In the genomic region with DNA sequence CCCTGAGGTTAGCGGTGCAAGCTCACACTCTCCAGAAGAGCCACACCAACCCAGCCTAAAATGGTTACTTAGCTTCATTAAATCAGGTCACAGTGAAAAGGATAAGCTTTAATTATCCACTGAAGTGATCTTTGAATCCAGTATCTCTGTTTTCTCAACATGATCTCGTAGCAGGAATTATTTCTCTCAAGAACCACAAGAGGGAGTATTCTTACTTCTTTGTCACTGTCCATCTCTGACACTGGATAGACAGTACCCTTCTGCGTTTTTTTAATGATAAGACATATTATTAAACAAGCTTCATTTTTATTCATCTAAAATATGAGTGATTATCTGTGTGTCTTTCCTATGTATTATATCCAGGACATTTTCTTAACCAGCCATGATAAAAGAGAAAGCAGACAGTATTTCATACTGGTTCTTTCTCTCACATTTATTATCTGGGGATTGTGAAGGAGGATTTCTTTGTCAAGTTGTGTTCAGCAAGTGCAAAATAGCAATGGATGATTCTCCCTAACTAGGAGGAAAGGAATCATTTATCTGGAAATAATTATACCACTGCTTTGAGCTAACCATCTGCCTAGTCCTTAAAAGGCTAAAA, we compare ENCODE assay signal across 8 cellular contexts.
DNase-seq lines count a peak whose midpoint lies in the region; ATAC-seq and TF ChIP-seq lines count a peak whose summit lies in the region.

No MANE protein-coding gene starts in this region.

- no peak overlapping the region for H3K56ac ChIP-seq in mesendoderm (ENCODE audit: low read length)

- H3K18ac ChIP-seq in mesendoderm (ENCODE audit: low read length) = peak overlapping the region; percentile 39

- no peaks in the 10 kb centered on the region for H3K9me3 Mint-ChIP-seq in CD4-positive, CD25-positive, alpha-beta regulatory T cell

- H2BK120ac ChIP-seq in mesendoderm (ENCODE audit: low read depth, low read length) = no peak overlapping the region

- ATAC-seq in CD4-positive, CD25-positive, alpha-beta regulatory T cell (ENCODE audit: low read depth in 2 of 2) = peak; percentile 31 to 61
- peak; percentile 77 for ATAC-seq in GM19035 (IDR thresholded peaks at IDR 0.05; ENCODE audit: unreplicated experiment)

- H3K23ac ChIP-seq in mesendoderm (ENCODE audit: low read length) = no peak overlapping the region

- no peak overlapping the region for H2BK15ac ChIP-seq in mesendoderm (replicated peaks; ENCODE audit: low read depth)

- H3K9me3 ChIP-seq in CD4-positive, CD25-positive, alpha-beta regulatory T cell (ENCODE audit: control insufficient read depth in 2 of 2, low read length in 2 of 2) = no peaks in the 10 kb centered on the region
- H3K9me3 ChIP-seq in OCI-LY7 (ENCODE audit: low read length) (no peaks in the 10 kb centered on the region), MG63 (no peaks in the 10 kb centered on the region)

- H4K8ac ChIP-seq in mesendoderm (ENCODE audit: low read depth, low read length) = no peak overlapping the region

- no peaks in the 10 kb centered on the region for H3K36me3 Mint-ChIP-seq in CD4-positive, CD25-positive, alpha-beta regulatory T cell

- H3K27ac Mint-ChIP-seq in CD4-positive, CD25-positive, alpha-beta regulatory T cell = no peak overlapping the region

- peaks cover 0 to 2% (median 0%) of the 10 kb centered on the region in 4 donors for H3K4me1 Mint-ChIP-seq in CD4-positive, CD25-positive, alpha-beta regulatory T cell

- no peaks in the 10 kb centered on the region for H3K79me1 ChIP-seq in mesendoderm (ENCODE audit: low read length)

- H2AK5ac ChIP-seq in mesendoderm (ENCODE audit: low read length) = no peak overlapping the region

- no TSS peak for BruUV-seq in OCI-LY7 (replicated peaks; lab: Mats Ljungman, UMichigan)

- peak overlapping the region; percentile 36 for H3K4ac ChIP-seq in mesendoderm (ENCODE audit: low read depth, low read length)

- intact Hi-C loops in OCI-LY7 (cut with micrococcal nuclease; ENCODE audit: unreplicated experiment) = loop anchor here (1.0 to 10.0 kb wide), 5 partner anchors 36 to 473 kb away; no protein-coding TSS in a partner anchor

- H4K5ac ChIP-seq in mesendoderm (ENCODE audit: low read length) = no peak overlapping the region

- no peaks in the 10 kb centered on the region for H3K9me2 ChIP-seq in OCI-LY7 (ENCODE audit: insufficient read depth, low read length)

- peaks cover 12% of the 10 kb centered on the region for H3K27me3 ChIP-seq in CD4-positive, CD25-positive, alpha-beta regulatory T cell (ENCODE audit: control insufficient read depth, insufficient read depth, low read length)
- H3K27me3 ChIP-seq in mesendoderm (ENCODE audit: insufficient read depth, low read length, poor library complexity) (no peaks in the 10 kb centered on the region), MG63 (0 out of 2 replicates have a peak, but pooled peaks cover 3% of the 10 kb centered on the region)

- TF ChIP-seq CTCF in OCI-LY7 (conservative IDR thresholded peaks at IDR 0.05; ENCODE audit: low read length) = peak; percentile 92

- H3K27ac ChIP-seq in CD4-positive, CD25-positive, alpha-beta regulatory T cell (ENCODE audit: insufficient read depth, low read length, poor library complexity, severe bottlenecking) = no peak overlapping the region
- H3K27ac ChIP-seq in OCI-LY7 (ENCODE audit: low read depth, low read length, poor library complexity, severe bottlenecking) (no peak overlapping the region), mesendoderm (ENCODE audit: low read depth, low read length) (no peak overlapping the region)

- H3K9ac ChIP-seq in mesendoderm (ENCODE audit: low read length) = no peak overlapping the region

- H2BK5ac ChIP-seq in mesendoderm (ENCODE audit: low read length) = no peak overlapping the region

- DNase-seq in CD4-positive, CD25-positive, alpha-beta regulatory T cell = peak in 2 of 3 donors; percentile 10 to 35
- DNase-seq in HT-29 (ENCODE audit: low spot score) (peak; percentile 44), OCI-LY7 (ENCODE audit: low spot score) (peak; percentile 66), dermis microvascular lymphatic vessel endothelial cell (ENCODE audit: low read depth in 2 of 2) (peak; percentile 28 to 50), mesendoderm (peak; percentile 55), MG63 (no peak)
- no peak for DNase-seq in activated naive CD4-positive, alpha-beta T cell treated with Interleukin-2 at 50 U/mL for 16 hours

- no peaks in the 10 kb centered on the region for H3K36me3 ChIP-seq in CD4-positive, CD25-positive, alpha-beta regulatory T cell (ENCODE audit: control insufficient read depth, insufficient read depth, low read length)
- H3K36me3 ChIP-seq in OCI-LY7 (ENCODE audit: insufficient read depth, low read length) = no peaks in the 10 kb centered on the region
- H3K36me3 ChIP-seq in mesendoderm (ENCODE audit: control insufficient read depth, insufficient read depth, low read length) = no peaks in the 10 kb centered on the region
- no peaks in the 10 kb centered on the region for H3K36me3 ChIP-seq in MG63

- H3K4me2 ChIP-seq in OCI-LY7 (ENCODE audit: low read length) = no peak overlapping the region
- H3K4me2 ChIP-seq in mesendoderm (ENCODE audit: low read length) = no peak overlapping the region

- no peak overlapping the region for H2AFZ ChIP-seq in OCI-LY7 (ENCODE audit: low read length)

- CTCF ChIA-PET in OCI-LY7 (lab: Charles Lee; ENCODE audit: unreplicated experiment) = interaction anchor here (0.8 to 2.3 kb wide), 6 partner anchors 24 to 158 kb away, joined by 3 to 14 read pairs (median 3); no protein-coding TSS in a partner anchor

- no CpG with 5 or more reads among the region's 3 CpGs for WGBS in mesendoderm (ENCODE audit: extremely low coverage, insufficient coverage, low lambda C conversion rate)

- H3K4me3 Mint-ChIP-seq in CD4-positive, CD25-positive, alpha-beta regulatory T cell = no peak overlapping the region

- POLR2A ChIA-PET in OCI-LY7 (lab: Charles Lee) = interaction anchor here (0.5 to 1.4 kb wide), 11 partner anchors 11 to 289 kb away, joined by 3 to 7 read pairs (median 3); no protein-coding TSS in a partner anchor

- H3K4me3 ChIP-seq in CD4-positive, CD25-positive, alpha-beta regulatory T cell (ENCODE audit: low read depth, low read length) = no peak overlapping the region
- no peak overlapping the region for H3K4me3 ChIP-seq in OCI-LY7 (ENCODE audit: low read depth, low read length, poor library complexity, severe bottlenecking)
- H3K4me3 ChIP-seq in mesendoderm (ENCODE audit: low read length) = no peak overlapping the region
- no peak overlapping the region for H3K4me3 ChIP-seq in MG63

- H3K4me1 ChIP-seq in CD4-positive, CD25-positive, alpha-beta regulatory T cell (ENCODE audit: control insufficient read depth, insufficient read depth, low read length, poor library complexity, severe bottlenecking) = no peaks in the 10 kb centered on the region
- H3K4me1 ChIP-seq in OCI-LY7 (ENCODE audit: insufficient read depth, low read length, poor library complexity, severe bottlenecking) = no peaks in the 10 kb centered on the region
- peaks cover 2% of the 10 kb centered on the region for H3K4me1 ChIP-seq in mesendoderm (ENCODE audit: control insufficient read depth, low read depth, low read length)

- peaks cover 16% of the 10 kb centered on the region for H3K27me3 Mint-ChIP-seq in CD4-positive, CD25-positive, alpha-beta regulatory T cell

- no peaks in the 10 kb centered on the region for H4K20me1 ChIP-seq in OCI-LY7 (ENCODE audit: insufficient read depth, low read length)

- H3K79me2 ChIP-seq in OCI-LY7 (ENCODE audit: insufficient read depth, low read depth, low read length) = no peaks in the 10 kb centered on the region
- H3K79me2 ChIP-seq in mesendoderm (ENCODE audit: control insufficient read depth, insufficient read depth, low read length) = no peaks in the 10 kb centered on the region

Comparison
In these comparisons a context has a peak if more than half of its experiments do, and no peak if none do; other contexts are left out.
1. DNase-seq: peak in CD4-positive, CD25-positive, alpha-beta regulatory T cell (2 of 3), HT-29 (single experiment), OCI-LY7 (single experiment), dermis microvascular lymphatic vessel endothelial cell (2 of 2) and mesendoderm (single experiment); none in MG63 (single experiment) and activated naive CD4-positive, alpha-beta T cell treated with Interleukin-2 at 50 U/mL for 16 hours (single experiment).